ENCODE assay signal across 22 cellular contexts in genomic region chr12:94803939-94804338, GRCh38.
A peak's percentile ranks its signal among the peaks of the same experiment; 100 is the strongest.
DNase-seq lines count a peak whose midpoint lies in the region; ATAC-seq, FAIRE-seq and TF ChIP-seq lines count a peak whose summit lies in the region.
"Had no signal": no experiment of that assay in that cellular context is flagged by ENCODE, and none has a peak within 500 bp of the region (broad histone marks: within the 10 kb centered on the region; RNA-seq: fewer than 3 reads in every experiment).

No MANE protein-coding gene starts in this region.

- no peak overlapping the region for H4K8ac ChIP-seq in trophoblast cell (ENCODE audit: low read depth, low read length)

- H2BK12ac ChIP-seq in trophoblast cell (ENCODE audit: low read length): no peak overlapping the region

- FAIRE-seq in GM18507 (lab: Jason Lieb, UNC): peak; percentile 42
- FAIRE-seq: D721Med, GM12891, GM19239 had no signal

- no peak overlapping the region for H2BK120ac ChIP-seq in trophoblast cell (ENCODE audit: insufficient read depth, low read length, poor library complexity)

- H3K9me3 Mint-ChIP-seq in CD14-positive monocyte: peaks cover 0 to under 1% (median 0%) of the 10 kb centered on the region in 7 donors
- H3K9me3 Mint-ChIP-seq: CD4-positive, alpha-beta T cell; CD8-positive, alpha-beta memory T cell; GM23338; H9 had no signal

- H3K4ac ChIP-seq in trophoblast cell (ENCODE audit: low read depth, low read length): peak overlapping the region; percentile 14

- no peak overlapping the region for H4K91ac ChIP-seq in trophoblast cell (ENCODE audit: low read depth, low read length)

- H3K27me3 ChIP-seq in trophoblast cell (ENCODE audit: insufficient read depth, low read length): no peaks in the 10 kb centered on the region
- H3K27me3 ChIP-seq: BLaER1 had no signal

- no peaks in the 10 kb centered on the region for H3K9me3 ChIP-seq in trophoblast cell (ENCODE audit: insufficient read depth, low read depth, low read length)
- H3K9me3 ChIP-seq: BLaER1 had no signal

- H3K4me1 ChIP-seq in trophoblast cell (ENCODE audit: control insufficient read depth in 1 of 2, insufficient read depth in 2 of 2, low read length in 2 of 2): peaks cover 9 to 13% of the 10 kb centered on the region in 2 experiments

- TF ChIP-seq CTCF in CD14-positive monocyte (IDR thresholded peaks at IDR 0.05): no peak

- intact Hi-C loops in CD14-positive monocyte (cut with micrococcal nuclease): no loop called here

- H3K4me2 ChIP-seq in trophoblast cell (ENCODE audit: low read length): no peak overlapping the region
- H3K4me2 ChIP-seq: BLaER1, GM23338 had no signal

- H3K27ac ChIP-seq in trophoblast cell (ENCODE audit: low read depth, low read length): no peak overlapping the region
- H3K27ac ChIP-seq: BLaER1, C4-2B had no signal

- no peak overlapping the region for H3K18ac ChIP-seq in trophoblast cell (ENCODE audit: low read length)

- H3K14ac ChIP-seq in trophoblast cell (ENCODE audit: low read length): no peak overlapping the region

- H2AFZ ChIP-seq in trophoblast cell (ENCODE audit: insufficient read depth, low read length, poor library complexity): no peak overlapping the region
- H2AFZ ChIP-seq: GM23338 had no signal

- H2BK5ac ChIP-seq in trophoblast cell (ENCODE audit: low read depth, low read length, poor library complexity): no peak overlapping the region

- no peak overlapping the region for H3K27ac Mint-ChIP-seq in CD14-positive monocyte
- H3K27ac Mint-ChIP-seq: B cell; CD4-positive, alpha-beta T cell; CD8-positive, alpha-beta memory T cell; GM23338; H9 had no signal

- H4K12ac ChIP-seq in trophoblast cell (ENCODE audit: low read depth, low read length): no peak overlapping the region

- peaks cover 0 to 4% (median 0%) of the 10 kb centered on the region in 3 donors for H3K27me3 Mint-ChIP-seq in CD14-positive monocyte (ENCODE audit: low read depth in 3 of 3)
- H3K27me3 Mint-ChIP-seq: B cell had no signal

- no peak overlapping the region for H3K4me3 Mint-ChIP-seq in CD14-positive monocyte
- H3K4me3 Mint-ChIP-seq: B cell; CD4-positive, alpha-beta T cell; CD8-positive, alpha-beta memory T cell; GM23338; H9 had no signal

- H3K4me3 ChIP-seq in trophoblast cell (ENCODE audit: low read depth, low read length): no peak overlapping the region
- H3K4me3 ChIP-seq: BLaER1, GM23338 had no signal

- ATAC-seq in HG03280 (IDR thresholded peaks at IDR 0.05; ENCODE audit: unreplicated experiment): no peak
- ATAC-seq: GM23338, HCT116 had no signal

- no peak overlapping the region for H3K9ac ChIP-seq in trophoblast cell (ENCODE audit: low read length)
- H3K9ac ChIP-seq: BLaER1 had no signal

- H2AK5ac ChIP-seq in trophoblast cell (ENCODE audit: low read length): no peak overlapping the region

- no peaks in the 10 kb centered on the region for H3K36me3 ChIP-seq in trophoblast cell (ENCODE audit: control insufficient read depth in 1 of 2, insufficient read depth in 2 of 2, low read length in 2 of 2)
- H3K36me3 ChIP-seq: BLaER1 had no signal

- no peaks in the 10 kb centered on the region for H3K79me2 ChIP-seq in trophoblast cell (ENCODE audit: control insufficient read depth, insufficient read depth, low read length, poor library complexity)

- no peak for DNase-seq in GM18507 (ENCODE audit: extremely low spot score, insufficient read length, low read depth)
- DNase-seq in islet precursor cell: peak; percentile 61
- DNase-seq in trophoblast cell: no peak
- DNase-seq in superior temporal gyrus (ENCODE audit: extremely low spot score): peak; percentile 35
- no peak for DNase-seq in NCI-H345 treated with DMSO at 0.1 percent for 48 hours (lab: John Stamatoyannopoulos, UW; ENCODE audit: unreplicated experiment)
- no peak for DNase-seq in CD14-positive monocyte (ENCODE audit: low spot score)
- DNase-seq: CD4-positive, alpha-beta T cell; CD8-positive, alpha-beta memory T cell; DMS 273 treated with DMSO at 0.1 percent for 48 hours; DMS79; EL; GDM1; H9 had no signal

- H3K79me1 ChIP-seq in trophoblast cell (ENCODE audit: low read length): peaks cover 5% of the 10 kb centered on the region

- H3K36me3 Mint-ChIP-seq in CD14-positive monocyte: no peaks in the 10 kb centered on the region

- WGBS in trophoblast cell (ENCODE audit: extremely low coverage, insufficient coverage, insufficient read length): no CpG with 5 or more reads among the region's 4 CpGs

- H3K23ac ChIP-seq in trophoblast cell (ENCODE audit: low read length): no peak overlapping the region

- H3K4me1 Mint-ChIP-seq in CD14-positive monocyte: peaks cover 16% of the 10 kb centered on the region
- H3K4me1 Mint-ChIP-seq: CD8-positive, alpha-beta memory T cell; GM23338; H9 had no signal

Comparison
In these comparisons a context has a peak if more than half of its experiments do, and no peak if none do; other contexts are left out.
1. DNase-seq: peak in islet precursor cell (single experiment) and superior temporal gyrus (single experiment); none in GM18507 (single experiment), trophoblast cell (0 of 2), NCI-H345 treated with DMSO at 0.1 percent for 48 hours (single experiment) and CD14-positive monocyte (single experiment).